21 cellular contexts compared by ENCODE assay signal in the genomic region with DNA sequence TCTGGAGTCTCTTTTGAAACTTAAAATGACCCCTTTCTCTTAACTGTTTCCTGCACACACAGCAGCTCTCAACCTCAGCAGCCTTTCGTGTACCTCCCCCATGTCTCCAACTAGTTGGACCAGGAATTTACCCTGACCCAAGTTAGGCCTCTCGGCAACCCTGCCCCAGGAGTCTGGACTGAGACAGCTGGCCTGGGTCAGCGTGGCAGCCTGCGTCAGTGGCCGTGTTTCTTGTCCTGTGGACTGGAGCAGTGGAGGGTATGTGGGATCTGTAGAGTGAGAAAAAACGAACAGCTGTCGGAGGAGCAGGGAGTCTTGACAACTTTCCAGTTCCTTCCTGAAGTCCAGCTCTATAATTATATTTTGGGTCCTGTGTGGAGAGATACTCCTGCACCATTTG.
"Had no signal": no experiment of that assay in that cellular context is flagged by ENCODE, and none has a peak within 500 bp of the region (broad histone marks: within the 10 kb centered on the region; RNA-seq: fewer than 3 reads in every experiment).

No MANE protein-coding gene starts in this region.

- H3K4me1 Mint-ChIP-seq: natural killer cell had no signal

- H3K27me3 ChIP-seq: pancreas, tibial nerve, uterus had no signal

- H3K4me1 ChIP-seq: pancreas, uterus had no signal

- H3K9me3 ChIP-seq: neutrophil, pancreas, tibial nerve, uterus had no signal

- ATAC-seq: activated CD8-positive, alpha-beta T cell treated with anti-CD3 and anti-CD28 coated beads for 36 hours; activated naive CD8-positive, alpha-beta T cell treated with anti-CD3 and anti-CD28 coated beads, Interleukin-2, amount 50 U/mL, for 24 hours; effector memory CD8-positive, alpha-beta T cell; natural killer cell; pancreas had no signal

- H3K36me3 Mint-ChIP-seq: natural killer cell had no signal

- H3K27ac Mint-ChIP-seq: activated CD8-positive, alpha-beta T cell treated with anti-CD3 and anti-CD28 coated beads for 36 hours; activated naive CD8-positive, alpha-beta T cell treated with anti-CD3 and anti-CD28 coated beads, Interleukin-2, amount 50 U/mL, for 24 hours; activated T-helper 2 cell treated with anti-CD3 and anti-CD28 coated beads, Interferon-gamma antibody, Interleukin-2, Interleukin-4, amounts not matched to agents 10 μg/mL and 5 μg/mL and 100 μg/mL, durations not matched to agents 14 hours and 24 hours and 36 hours; effector memory CD8-positive, alpha-beta T cell; natural killer cell had no signal

- H3K27ac ChIP-seq: brain microvascular endothelial cell, neutrophil, pancreas had no signal

- H3K4me3 Mint-ChIP-seq: activated CD8-positive, alpha-beta T cell treated with anti-CD3 and anti-CD28 coated beads for 36 hours; activated naive CD8-positive, alpha-beta T cell treated with anti-CD3 and anti-CD28 coated beads, Interleukin-2, amount 50 U/mL, for 24 hours; effector memory CD8-positive, alpha-beta T cell; natural killer cell had no signal

- H3K36me3 ChIP-seq: brain microvascular endothelial cell, neutrophil, pancreas, tibial nerve, uterus had no signal

- H3K4me3 ChIP-seq: pancreas, tibial nerve, uterus had no signal

- H3K9me3 Mint-ChIP-seq: activated CD8-positive, alpha-beta T cell treated with anti-CD3 and anti-CD28 coated beads for 36 hours; activated naive CD8-positive, alpha-beta T cell treated with anti-CD3 and anti-CD28 coated beads, Interleukin-2, amount 50 U/mL, for 24 hours; activated T-helper 2 cell treated with anti-CD3 and anti-CD28 coated beads, Interferon-gamma antibody, Interleukin-2, Interleukin-4, amounts not matched to agents 10 μg/mL and 5 μg/mL and 100 μg/mL, durations not matched to agents 14 hours and 24 hours and 36 hours; effector memory CD8-positive, alpha-beta T cell; natural killer cell had no signal

- DNase-seq: activated CD4-positive, alpha-beta T cell treated with anti-CD3 and anti-CD28 coated beads for 48 hours; activated CD4-positive, CD25-positive, alpha-beta regulatory T cell; activated CD8-positive, alpha-beta T cell treated with anti-CD3 and anti-CD28 coated beads for 36 hours; activated naive CD4-positive, alpha-beta T cell treated with Interleukin-2 at 50 U/mL for 16 hours; activated naive CD8-positive, alpha-beta T cell treated with anti-CD3 and anti-CD28 coated beads, Interleukin-2, amount 50 U/mL, for 24 hours; activated T-cell treated with anti-CD3 and anti-CD28 coated beads, Interleukin-2, amount 50 U/mL, for 1 hour; aorta; brain microvascular endothelial cell; dermis blood vessel endothelial cell; effector memory CD8-positive, alpha-beta T cell; foreskin fibroblast; kidney; mesendoderm; natural killer cell; pancreas; stimulated activated CD8-positive, alpha-beta memory T cell treated with anti-CD3 and anti-CD28 coated beads, Interleukin-4, amount 100 ng/mL, for 48 hours; stimulated activated naive CD4-positive, alpha-beta T cell; uterus had no signal
